Comparison of ENCODE assay signal across 22 cellular contexts in the genomic region with DNA sequence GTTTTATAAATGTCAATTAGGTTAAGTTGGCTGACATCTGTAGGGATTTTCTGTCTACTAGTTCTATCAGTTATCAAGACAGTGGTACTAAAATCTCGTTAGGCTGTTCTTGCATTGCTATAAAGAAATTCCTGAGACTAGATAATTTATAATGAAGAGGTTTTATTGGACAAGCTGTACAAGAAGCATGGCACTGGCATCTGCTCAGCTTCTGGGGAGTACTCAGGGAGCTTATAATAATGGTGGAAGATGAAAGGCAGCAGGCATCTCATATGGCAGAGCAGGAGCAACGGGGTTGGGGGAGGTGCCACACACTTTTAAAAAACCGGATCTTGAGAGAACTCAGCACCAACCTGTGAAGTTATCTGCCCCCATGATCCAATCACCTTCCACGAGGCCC.
"Had no signal": no experiment of that assay in that cellular context is flagged by ENCODE, and none has a peak within 500 bp of the region (broad histone marks: within the 10 kb centered on the region; RNA-seq: fewer than 3 reads in every experiment).

No MANE protein-coding gene starts in this region.

- H3K9me3 Mint-ChIP-seq: dendritic cell treated with granulocyte-macrophage colony-stimulating factor and Interleukin-4, amounts not matched to agents 40 ng/mL and 50 ng/mL, for 4 days; immature natural killer cell; naive thymus-derived CD4-positive, alpha-beta T cell; stimulated activated memory B cell treated with anti-CD40 and anti-IgM and Interleukin-4, amounts not matched to agents 10 μg/mL and 1 μg/mL and 100 μg/mL, for 72 hours; stimulated activated naive CD8-positive, alpha-beta T cell treated with anti-CD3 and anti-CD28 coated beads, Interleukin-15, Interleukin-2, amounts not matched to agents 100 ng/mL and 50 ng/mL, for 24 hours had no signal

- H3K4me1 ChIP-seq: parathyroid adenoma, prostate gland, right lobe of liver had no signal

- H3K27me3 Mint-ChIP-seq: dendritic cell treated with granulocyte-macrophage colony-stimulating factor and Interleukin-4, amounts not matched to agents 40 ng/mL and 50 ng/mL, for 4 days; naive thymus-derived CD4-positive, alpha-beta T cell; stimulated activated memory B cell treated with anti-CD40 and anti-IgM and Interleukin-4, amounts not matched to agents 10 μg/mL and 1 μg/mL and 100 μg/mL, for 72 hours; stimulated activated naive CD8-positive, alpha-beta T cell treated with anti-CD3 and anti-CD28 coated beads, Interleukin-15, Interleukin-2, amounts not matched to agents 100 ng/mL and 50 ng/mL, for 24 hours had no signal

- FAIRE-seq: colon, endothelial cell of umbilical vein, kidney had no signal

- H2AFZ ChIP-seq: parathyroid adenoma had no signal

- ATAC-seq: foreskin keratinocyte; left cardiac atrium; naive thymus-derived CD4-positive, alpha-beta T cell; right lobe of liver; stimulated activated memory B cell treated with anti-CD40 and anti-IgM and Interleukin-4, amounts not matched to agents 10 μg/mL and 1 μg/mL and 100 μg/mL, for 72 hours had no signal

- H3K4me3 Mint-ChIP-seq: dendritic cell treated with granulocyte-macrophage colony-stimulating factor and Interleukin-4, amounts not matched to agents 40 ng/mL and 50 ng/mL, for 4 days; immature natural killer cell; naive thymus-derived CD4-positive, alpha-beta T cell; nephron progenitor cell; stimulated activated memory B cell treated with anti-CD40 and anti-IgM and Interleukin-4, amounts not matched to agents 10 μg/mL and 1 μg/mL and 100 μg/mL, for 72 hours; stimulated activated naive CD8-positive, alpha-beta T cell treated with anti-CD3 and anti-CD28 coated beads, Interleukin-15, Interleukin-2, amounts not matched to agents 100 ng/mL and 50 ng/mL, for 24 hours had no signal

- H3K4me3 ChIP-seq: prostate gland, right lobe of liver, spleen, thoracic aorta, transverse colon had no signal

- H3K27ac ChIP-seq: foreskin keratinocyte, parathyroid adenoma, prostate gland, right lobe of liver, spleen, thoracic aorta, transverse colon had no signal

- H3K27me3 ChIP-seq: foreskin keratinocyte, right lobe of liver, spleen, transverse colon had no signal

- H3K36me3 ChIP-seq: prostate gland had no signal

- H3K27ac Mint-ChIP-seq: dendritic cell treated with granulocyte-macrophage colony-stimulating factor and Interleukin-4, amounts not matched to agents 40 ng/mL and 50 ng/mL, for 4 days; nephron progenitor cell; stimulated activated memory B cell treated with anti-CD40 and anti-IgM and Interleukin-4, amounts not matched to agents 10 μg/mL and 1 μg/mL and 100 μg/mL, for 72 hours; stimulated activated naive CD8-positive, alpha-beta T cell treated with anti-CD3 and anti-CD28 coated beads, Interleukin-15, Interleukin-2, amounts not matched to agents 100 ng/mL and 50 ng/mL, for 24 hours had no signal

- DNase-seq: erythroblast; foreskin keratinocyte; immature natural killer cell; kidney; left cardiac atrium; naive thymus-derived CD4-positive, alpha-beta T cell; nephron progenitor cell; right lobe of liver; spleen; stimulated activated CD4-positive, alpha-beta T cell treated with anti-CD3 and anti-CD28 coated beads, Interleukin-15, amount 100 ng/mL, for 24 hours; stimulated activated CD4-positive, alpha-beta T cell treated with anti-CD3 and anti-CD28 coated beads, Interleukin-1b, Interleukin-23, amount 100 ng/mL, for 48 hours; stimulated activated CD4-positive, alpha-beta T cell treated with anti-CD3 and anti-CD28 coated beads, Interleukin-4, amount 100 ng/mL, for 24 hours; substantia nigra; transverse colon had no signal
